ENCODE assay signal across 8 cellular contexts in the genomic region with DNA sequence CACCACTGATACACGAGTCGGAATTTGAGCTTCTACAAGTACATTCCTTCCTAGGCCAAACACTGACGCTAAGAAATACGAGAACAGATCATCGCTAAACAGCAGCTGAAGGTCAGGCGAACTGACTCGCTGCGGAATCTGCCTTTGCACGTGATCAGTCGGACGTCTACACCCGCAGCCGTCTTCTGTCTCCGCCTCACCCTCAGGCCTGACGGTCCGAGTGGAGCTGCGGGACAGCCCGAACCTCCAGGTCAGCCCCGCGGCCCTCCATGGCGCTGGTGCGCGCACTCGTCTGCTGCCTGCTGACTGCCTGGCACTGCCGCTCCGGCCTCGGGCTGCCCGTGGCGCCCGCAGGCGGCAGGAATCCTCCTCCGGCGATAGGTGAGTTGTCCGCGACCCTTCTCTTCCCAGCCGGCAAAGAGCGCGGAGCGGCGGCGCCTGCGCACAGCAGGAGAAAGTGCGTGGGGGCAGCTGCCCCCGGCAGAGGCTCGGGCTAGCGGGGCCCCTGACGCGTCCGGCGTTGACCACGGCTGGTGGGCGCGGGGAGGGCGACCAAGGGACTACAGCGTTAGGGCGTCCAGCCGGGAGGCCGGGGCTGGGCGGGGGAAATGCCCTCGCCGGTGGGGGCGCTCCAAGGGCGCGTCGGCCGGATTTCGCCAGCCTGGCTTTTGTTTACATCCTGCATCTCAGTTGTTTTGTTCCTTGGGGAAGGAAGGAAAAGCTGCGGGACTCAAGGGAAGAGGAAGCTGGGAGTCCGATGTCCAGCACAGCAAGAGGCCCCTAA. TPM values are rescaled to one million over a fixed set of nuclear protein-coding genes. Genes with fewer than 3 reads are reported as not detected.
DNase-seq lines count a peak whose midpoint lies in the region; ATAC-seq and TF ChIP-seq lines count a peak whose summit lies in the region.

Gene SMPDL3A (plus strand): TSS at position 181 of the 784 bp plus-strand sequence. CDS start 89 bp downstream, at position 270.

- WGBS in esophagus muscularis mucosa = 0% methylated on average over 30 of the region's 69 CpGs

- H3K4me1 Mint-ChIP-seq in CD14-positive monocyte (peaks cover 40% of the 10 kb centered on the region), activated B cell treated with CpG ODN at 0.5 μM for 24 hours (peaks cover 25% of the 10 kb centered on the region)

- POLR2A ChIA-PET in activated B cell treated with CpG ODN at 0.5 μM for 24 hours (lab: Charles Lee) = interaction anchor here (1.4 kb wide), 1 partner anchor 37 kb away, joined by 5 read pairs; no protein-coding TSS in a partner anchor

- H3K27me3 ChIP-seq in esophagus muscularis mucosa = no peaks in the 10 kb centered on the region
- H3K27me3 ChIP-seq in tibial artery = no peaks in the 10 kb centered on the region

- CTCF ChIA-PET in activated B cell treated with CpG ODN at 0.5 μM for 24 hours (lab: Charles Lee) = interaction anchor here (0.9 kb wide), 1 partner anchor 58 kb away, joined by 3 read pairs; no protein-coding TSS in a partner anchor

- no peak for TF ChIP-seq EP300 in esophagus muscularis mucosa (IDR thresholded peaks at IDR 0.05)

- H3K4me3 ChIP-seq in esophagus muscularis mucosa = peak within 1 kb of the TSS; percentile 82 to 86 (median 83)
- peak within 1 kb of the TSS; percentile 68 to 82 for H3K4me3 ChIP-seq in tibial artery

- H3K4me1 ChIP-seq in esophagus muscularis mucosa (peaks cover 13 to 26% (median 23%) of the 10 kb centered on the region in 4 donors), tibial artery (peaks cover 0 to 16% (median 4%) of the 10 kb centered on the region in 4 donors)

- intact Hi-C loops in CD14-positive monocyte (cut with micrococcal nuclease) (loop anchor here in 1 of 2 donors (5.0 kb wide), 1 partner anchor 37 kb away; no protein-coding TSS in a partner anchor), activated B cell treated with CpG ODN at 0.5 μM for 24 hours (cut with micrococcal nuclease) (loop anchor here (1.0 kb wide), 1 partner anchor 38 kb away; no protein-coding TSS in a partner anchor), esophagus muscularis mucosa (cut with DNase I) (no loop called here), tibial artery (cut with DNase I; ENCODE audit: low total_unique reads) (no loop called here)

- ATAC-seq in GM18870 (IDR thresholded peaks at IDR 0.05; ENCODE audit: unreplicated experiment) (peak; percentile 44), HG03066 (IDR thresholded peaks at IDR 0.05; ENCODE audit: low read depth, unreplicated experiment) (peak; percentile 51), activated B cell treated with CpG ODN at 0.5 μM for 24 hours (ENCODE audit: low read depth) (peak; percentile 62)

- H3K36me3 Mint-ChIP-seq in CD14-positive monocyte = peaks cover 6 to 29% of the 10 kb centered on the region in 2 donors
- peaks cover 3% of the 10 kb centered on the region for H3K36me3 Mint-ChIP-seq in activated B cell treated with CpG ODN at 0.5 μM for 24 hours (ENCODE audit: low read depth)

- H3K27ac ChIP-seq in esophagus muscularis mucosa (replicated peaks in 1 of 4) (peak within 1 kb of the TSS; percentile 93 to 97 (median 95)), tibial artery (peak within 1 kb of the TSS; percentile 85 to 90)

- peaks cover 0 to 3% (median 0%) of the 10 kb centered on the region in 7 donors for H3K9me3 Mint-ChIP-seq in CD14-positive monocyte
- no peaks in the 10 kb centered on the region for H3K9me3 Mint-ChIP-seq in activated B cell treated with CpG ODN at 0.5 μM for 24 hours

- TF ChIP-seq CTCF in CD14-positive monocyte (IDR thresholded peaks at IDR 0.05) (peak; percentile 48), activated B cell treated with CpG ODN at 0.5 μM for 24 hours (IDR thresholded peaks at IDR 0.05) (no peak), esophagus muscularis mucosa (IDR thresholded peaks at IDR 0.05) (peak; percentile 51 to 55 (median 52)), tibial artery (IDR thresholded peaks at IDR 0.05) (peak; percentile 4 to 25)

- H3K36me3 ChIP-seq in esophagus muscularis mucosa (no peaks in the 10 kb centered on the region), tibial artery (no peaks in the 10 kb centered on the region)

- DNase-seq in CD14-positive monocyte (ENCODE audit: low spot score) (peak; percentile 75), NCI-H2107 treated with DMSO at 0.1 percent for 48 hours (lab: John Stamatoyannopoulos, UW; ENCODE audit: unreplicated experiment) (peak; percentile 69), activated B cell treated with CpG ODN at 0.5 μM for 24 hours (peak; percentile 39), esophagus muscularis mucosa (ENCODE audit: extremely low spot score) (no peak), middle frontal gyrus (ENCODE audit: extremely low spot score, low spot score) (peak; percentile 61), tibial artery (peak; percentile 55 to 75)

- H3K27me3 Mint-ChIP-seq in CD14-positive monocyte (ENCODE audit: low read depth in 3 of 3) = peaks cover 38 to 46% (median 45%) of the 10 kb centered on the region in 3 donors
- peaks cover 26% of the 10 kb centered on the region for H3K27me3 Mint-ChIP-seq in activated B cell treated with CpG ODN at 0.5 μM for 24 hours

- TF ChIP-seq POLR2A in esophagus muscularis mucosa (IDR thresholded peaks at IDR 0.05; ENCODE audit: low read depth) = peak; percentile 5

- H3K27ac Mint-ChIP-seq in CD14-positive monocyte (peak within 1 kb of the TSS; percentile 94 to 99 (median 97)), activated B cell treated with CpG ODN at 0.5 μM for 24 hours (peak within 1 kb of the TSS; percentile 84)

- peak within 1 kb of the TSS; percentile 91 to 97 for H3K4me3 Mint-ChIP-seq in CD14-positive monocyte
- peak within 1 kb of the TSS; percentile 94 for H3K4me3 Mint-ChIP-seq in activated B cell treated with CpG ODN at 0.5 μM for 24 hours

- H3K9me3 ChIP-seq in esophagus muscularis mucosa (no peaks in the 10 kb centered on the region), tibial artery (no peaks in the 10 kb centered on the region)

RNA-seq across cellular contexts. Expression of gene SMPDL3A, which starts in this region (rescaled TPM):
- polyA plus RNA-seq in CD14-positive monocyte = 10 to 100 TPM; 21.3 to 30.1 TPM
- 1.5 and 1.8 TPM in 2 replicates for total RNA-seq in activated B cell treated with CpG ODN at 0.5 μM for 24 hours
- total RNA-seq in esophagus muscularis mucosa = 10 to 100 TPM in 1 of 4 donors, 1 to 10 TPM in 3; 6.6 to 14.9 (median 7.4) TPM
